8 cellular contexts compared by ENCODE assay signal in the genomic region with DNA sequence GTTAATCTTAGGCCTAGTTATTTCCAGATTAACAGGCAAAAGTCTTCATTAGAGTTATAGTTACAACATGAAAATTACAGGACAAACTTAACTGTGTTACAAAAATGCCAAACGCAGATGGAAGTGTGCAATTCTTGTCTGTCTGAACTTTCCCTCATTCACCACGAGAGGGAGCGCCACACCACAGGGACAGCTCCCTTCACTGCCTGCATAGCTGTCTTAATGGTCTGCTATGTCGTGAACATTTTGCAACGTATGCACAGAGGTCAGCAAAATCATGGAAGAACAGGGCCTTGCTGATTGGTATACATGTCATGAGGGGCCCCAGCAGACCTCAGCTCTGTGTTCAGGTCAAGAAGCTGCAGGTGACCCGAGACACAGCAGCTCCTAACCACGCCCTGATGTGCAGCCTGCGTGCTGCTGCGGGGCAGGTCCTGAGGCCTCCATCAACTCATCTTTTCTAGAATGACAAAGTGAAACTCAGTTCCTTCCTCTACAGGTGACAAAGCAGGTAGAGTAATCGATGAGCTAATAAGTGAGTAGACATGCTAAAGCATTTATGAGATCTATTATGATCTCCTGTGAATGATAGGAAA.
DNase-seq lines count a peak whose midpoint lies in the region; ATAC-seq and TF ChIP-seq lines count a peak whose summit lies in the region.

No MANE protein-coding gene starts in this region.

- no peak overlapping the region for H2BK5ac ChIP-seq in neuronal stem cell (ENCODE audit: low read length)

- peaks cover 0 to 4% of the 10 kb centered on the region in 2 donors for H3K36me3 Mint-ChIP-seq in activated T-cell treated with anti-CD3 and anti-CD28 coated beads, Interleukin-2, amount 50 U/mL, for 72 hours (ENCODE audit: insufficient read depth in 2 of 2)

- H2BK15ac ChIP-seq in neuronal stem cell (ENCODE audit: low read length) = no peak overlapping the region

- WGBS in neuronal stem cell (ENCODE audit: extremely low coverage in 2 of 2, insufficient read length in 2 of 2, insufficient replicate concordance in 1 of 2), 2 donors = no CpG with 5 or more reads among the region's 10 CpGs
- 38 to 40% methylated on average over 9 to 10 of the region's 10 CpGs for WGBS in testis, 2 donors

- H3K9me3 Mint-ChIP-seq in activated T-cell treated with anti-CD3 and anti-CD28 coated beads, Interleukin-2, amount 50 U/mL, for 72 hours = peaks cover 2 to 3% of the 10 kb centered on the region in 2 donors

- H3K27me3 Mint-ChIP-seq in activated T-cell treated with anti-CD3 and anti-CD28 coated beads, Interleukin-2, amount 50 U/mL, for 72 hours (ENCODE audit: low read depth) = peaks cover 27% of the 10 kb centered on the region

- DNase-seq in COLO668 (lab: John Stamatoyannopoulos, UW; ENCODE audit: unreplicated experiment) (peak; percentile 78), Kasumi-1 (lab: John Stamatoyannopoulos, UW) (peak; percentile 79 to 82), Peyer's patch (peak; percentile 53 to 81 (median 70)), fibroblast of pulmonary artery (ENCODE audit: low read depth) (peak; percentile 89), neuronal stem cell (ENCODE audit: low spot score) (peak; percentile 70), testis (peak; percentile 76)
- DNase-seq in activated T-cell treated with anti-CD3 and anti-CD28 coated beads, Interleukin-2, amount 50 U/mL, for 72 hours = peak; percentile 48 to 66

- H2AFZ ChIP-seq in neuronal stem cell (ENCODE audit: low read length) = peak overlapping the region; percentile 61

- no peak overlapping the region for H3K18ac ChIP-seq in neuronal stem cell (ENCODE audit: low read length)

- H3K4me2 ChIP-seq in neuronal stem cell (ENCODE audit: insufficient read depth, low read length, poor library complexity, severe bottlenecking) = no peak overlapping the region

- H4K91ac ChIP-seq in neuronal stem cell (ENCODE audit: low read depth, low read length, poor library complexity) = no peak overlapping the region

- no peak overlapping the region for H3K9ac ChIP-seq in neuronal stem cell (ENCODE audit: low read depth, low read length, poor library complexity)

- H4K8ac ChIP-seq in neuronal stem cell (ENCODE audit: low read depth, low read length) = no peak overlapping the region

- no peak overlapping the region for H3K23ac ChIP-seq in neuronal stem cell (ENCODE audit: low read depth, low read length, poor library complexity)

- peaks cover 0 to 5% (median 0%) of the 10 kb centered on the region in 4 donors for H3K9me3 ChIP-seq in Peyer's patch
- H3K9me3 ChIP-seq in neuronal stem cell (replicated peaks in 1 of 2; ENCODE audit: control insufficient read depth in 2 of 2, insufficient read depth in 1 of 2, low read depth in 1 of 2, low read length in 2 of 2) = peaks cover 0 to 4% of the 10 kb centered on the region in 2 donors
- H3K9me3 ChIP-seq in testis = no peaks in the 10 kb centered on the region

- H3K36me3 ChIP-seq in Peyer's patch (no peaks in the 10 kb centered on the region), neuronal stem cell (replicated peaks in 1 of 2; ENCODE audit: control insufficient read depth in 2 of 2, insufficient read depth in 2 of 2, low read length in 2 of 2) (no peaks in the 10 kb centered on the region), testis (ENCODE audit: low read depth, missing control alignments) (no peaks in the 10 kb centered on the region)

- no peak overlapping the region for H2BK120ac ChIP-seq in neuronal stem cell (ENCODE audit: low read depth, low read length)

- intact Hi-C loops in testis (cut with DNase I; ENCODE audit: low total_unique reads) = loop anchor here (10.0 kb wide), 1 partner anchor 243 kb away; no protein-coding TSS in a partner anchor

- peaks cover 0 to 5% (median 0%) of the 10 kb centered on the region in 4 donors for H3K4me1 ChIP-seq in Peyer's patch
- peaks cover 0 to 1% of the 10 kb centered on the region in 2 donors for H3K4me1 ChIP-seq in neuronal stem cell (ENCODE audit: control insufficient read depth in 2 of 2, insufficient read depth in 1 of 2, low read depth in 1 of 2, low read length in 2 of 2)
- H3K4me1 ChIP-seq in testis = no peaks in the 10 kb centered on the region

- no peak overlapping the region for H3K4ac ChIP-seq in neuronal stem cell (ENCODE audit: low read length)

- no peaks in the 10 kb centered on the region for H3K79me1 ChIP-seq in neuronal stem cell (ENCODE audit: low read depth, low read length)

- no peaks in the 10 kb centered on the region for H3K27me3 ChIP-seq in Peyer's patch
- H3K27me3 ChIP-seq in neuronal stem cell (ENCODE audit: control insufficient read depth in 3 of 3, insufficient read depth in 3 of 3, low read depth in 1 of 3, low read length in 3 of 3) = no peaks in the 10 kb centered on the region
- no peaks in the 10 kb centered on the region for H3K27me3 ChIP-seq in testis

- H2AK5ac ChIP-seq in neuronal stem cell (ENCODE audit: low read depth, low read length) = no peak overlapping the region

- H3K4me3 ChIP-seq in Peyer's patch (no peak overlapping the region), fibroblast of pulmonary artery (replicated peaks; ENCODE audit: low read depth, low read length) (no peak overlapping the region), neuronal stem cell (ENCODE audit: low read length in 2 of 2) (no peak overlapping the region), testis (no peak overlapping the region)

- H3K4me3 Mint-ChIP-seq in activated T-cell treated with anti-CD3 and anti-CD28 coated beads, Interleukin-2, amount 50 U/mL, for 72 hours = no peak overlapping the region

- TF ChIP-seq CTCF in Peyer's patch (IDR thresholded peaks at IDR 0.05) (peak; percentile 63 to 95 (median 89)), fibroblast of pulmonary artery (IDR thresholded peaks at IDR 0.05; ENCODE audit: low read length, missing control alignments) (peak; percentile 98), testis (IDR thresholded peaks at IDR 0.05) (peak; percentile 75 to 84 (median 81))

- no peak overlapping the region for H3K27ac ChIP-seq in Peyer's patch
- no peak overlapping the region for H3K27ac ChIP-seq in neuronal stem cell (replicated peaks; ENCODE audit: low read length)
- no peak overlapping the region for H3K27ac ChIP-seq in testis

- H3K14ac ChIP-seq in neuronal stem cell (ENCODE audit: low read length) = no peak overlapping the region

- no peak for TF ChIP-seq POLR2A in Peyer's patch (IDR thresholded peaks at IDR 0.05)
- TF ChIP-seq POLR2A in testis (IDR thresholded peaks at IDR 0.05) = no peak

- peaks cover 5% of the 10 kb centered on the region for H3K4me1 Mint-ChIP-seq in activated T-cell treated with anti-CD3 and anti-CD28 coated beads, Interleukin-2, amount 50 U/mL, for 72 hours (ENCODE audit: low read depth)

- no peak overlapping the region for H2BK12ac ChIP-seq in neuronal stem cell (ENCODE audit: low read length)

- peak; percentile 84 for ATAC-seq in GM21515 (IDR thresholded peaks at IDR 0.05; ENCODE audit: unreplicated experiment)
- ATAC-seq in activated T-cell treated with anti-CD3 and anti-CD28 coated beads, Interleukin-2, amount 50 U/mL, for 72 hours (replicated peaks in 1 of 2) = peak; percentile 66 to 79

- no peak overlapping the region for H3K27ac Mint-ChIP-seq in activated T-cell treated with anti-CD3 and anti-CD28 coated beads, Interleukin-2, amount 50 U/mL, for 72 hours
